ENCODE assay signal across 8 cellular contexts in the genomic region with DNA sequence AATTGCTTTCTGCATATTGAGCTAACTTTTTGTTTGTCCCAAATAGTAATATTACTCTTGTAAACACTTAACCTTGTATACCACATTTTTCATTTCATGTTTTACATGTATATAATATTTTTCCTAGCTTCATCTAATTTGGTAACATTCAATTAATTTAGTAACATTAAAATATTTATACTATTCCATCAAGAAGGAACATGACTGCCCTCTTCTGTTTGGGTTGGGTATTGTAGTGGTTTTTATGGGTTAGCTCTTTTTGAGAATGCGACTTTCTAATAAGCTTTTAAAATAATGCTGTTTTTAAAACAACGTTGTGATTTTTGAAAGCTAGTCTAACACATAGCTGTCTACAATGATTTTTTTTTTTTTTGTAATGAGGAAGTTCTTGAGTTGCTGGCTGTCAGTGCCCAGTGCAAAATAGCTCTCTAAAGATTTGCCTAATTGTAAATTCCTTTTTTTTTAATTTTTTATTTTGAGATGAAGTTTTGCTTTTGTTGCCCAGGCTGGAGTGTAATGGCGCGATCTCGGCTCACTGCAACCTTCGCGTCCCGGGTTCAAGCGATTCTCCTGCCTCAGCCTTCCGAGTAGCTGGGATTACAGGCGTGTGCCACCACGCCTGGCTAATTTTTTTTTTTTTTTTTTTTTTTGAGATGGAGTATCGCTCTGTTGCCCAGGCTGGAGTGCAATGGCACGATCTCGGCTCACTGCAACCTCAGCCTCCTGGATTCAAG. TPM values are rescaled to one million over a fixed set of nuclear protein-coding genes. Genes with fewer than 3 reads are reported as not detected.
DNase-seq lines count a peak whose midpoint lies in the region; ATAC-seq, FAIRE-seq and TF ChIP-seq lines count a peak whose summit lies in the region.
"Not testable (repeated sequence)": the region's sequence is repeated elsewhere in the genome, so short reads cannot be mapped to it uniquely, and the experiment has no call there.

No MANE protein-coding gene starts in this region.

- H3K9me3 Mint-ChIP-seq in activated CD4-positive, alpha-beta memory T cell treated with anti-CD3 and anti-CD28 coated beads, Interleukin-2, amount 10 ng/mL, durations not matched to agents 7 days and 5 days: not testable (repeated sequence)

- not testable (repeated sequence) for H3K4me3 Mint-ChIP-seq in activated CD4-positive, alpha-beta memory T cell treated with anti-CD3 and anti-CD28 coated beads, Interleukin-2, amount 10 ng/mL, durations not matched to agents 7 days and 5 days

- WGBS in psoas muscle, 3 donors: 79 to 85% (median 80%) methylated on average over 15 of the region's 15 CpGs

- H4K20me1 ChIP-seq in OCI-LY7 (ENCODE audit: insufficient read depth, low read length): peaks cover 18% of the 10 kb centered on the region; the same call in 1 of the 2 replicates
- H4K20me1 ChIP-seq in keratinocyte (ENCODE audit: control insufficient read depth, extremely low read depth, insufficient read depth, low read length): peaks cover 10% of the 10 kb centered on the region

- H3K4me1 Mint-ChIP-seq in activated CD4-positive, alpha-beta memory T cell treated with anti-CD3 and anti-CD28 coated beads, Interleukin-2, amount 10 ng/mL, durations not matched to agents 7 days and 5 days: peaks cover 69% of the 10 kb centered on the region

- peak overlapping the region; percentile 56 for H3K27ac Mint-ChIP-seq in activated CD4-positive, alpha-beta memory T cell treated with anti-CD3 and anti-CD28 coated beads, Interleukin-2, amount 10 ng/mL, durations not matched to agents 7 days and 5 days

- H3K36me3 ChIP-seq in OCI-LY7 (ENCODE audit: insufficient read depth, low read length) (peaks cover 34% of the 10 kb centered on the region; the same call in 1 of the 2 replicates), keratinocyte (ENCODE audit: control insufficient read depth in 2 of 2, extremely low read depth in 1 of 2, insufficient read depth in 2 of 2, low read length in 2 of 2) (peaks cover 13 to 37% of the 10 kb centered on the region in 2 experiments), psoas muscle (ENCODE audit: insufficient read depth in 1 of 2, low read depth in 1 of 2) (peaks cover 6 to 65% of the 10 kb centered on the region in 2 donors)

- H3K9ac ChIP-seq in keratinocyte (ENCODE audit: control insufficient read depth, extremely low read depth, insufficient read depth, low read length): not testable (repeated sequence)

- CTCF ChIA-PET in OCI-LY7 (lab: Charles Lee; ENCODE audit: unreplicated experiment): interaction anchor here (0.6 to 1.8 kb wide), 6 partner anchors 50 to 103 kb away, joined by 3 to 24 read pairs (median 4); no protein-coding TSS in a partner anchor
- CTCF ChIA-PET in activated CD4-positive, alpha-beta memory T cell treated with anti-CD3 and anti-CD28 coated beads, Interleukin-2, amount 10 ng/mL, durations not matched to agents 7 days and 5 days (lab: Charles Lee): interaction anchor here (0.7 to 8.6 kb wide), 61 partner anchors 9 to 358 kb away, joined by 3 to 318 read pairs (median 5); a partner anchor contains a TSS

- H3K4me3 ChIP-seq in GM12875 (ENCODE audit: low read depth, low read length); OCI-LY7 (ENCODE audit: low read depth, low read length, poor library complexity, severe bottlenecking); keratinocyte (ENCODE audit: control insufficient read depth in 2 of 3, extremely low read depth in 1 of 3, insufficient read depth in 2 of 3, low read depth in 1 of 3, low read length in 3 of 3); psoas muscle: not testable (repeated sequence)

- ATAC-seq in psoas muscle: not testable (repeated sequence)

- not testable (repeated sequence) for H3K4me2 ChIP-seq in OCI-LY7 (ENCODE audit: low read length); keratinocyte (ENCODE audit: control insufficient read depth, extremely low read depth, insufficient read depth, low read depth, low read length)

- H3K9me2 ChIP-seq in OCI-LY7 (ENCODE audit: insufficient read depth, low read length): not testable (repeated sequence)

- H3K36me3 Mint-ChIP-seq in activated CD4-positive, alpha-beta memory T cell treated with anti-CD3 and anti-CD28 coated beads, Interleukin-2, amount 10 ng/mL, durations not matched to agents 7 days and 5 days (ENCODE audit: low read depth): peaks cover 78% of the 10 kb centered on the region

- peak; percentile 53 for DNase-seq in Ammon's horn (ENCODE audit: low spot score)
- DNase-seq in NCI-H1417 treated with DMSO at 0.1 percent for 48 hours (lab: John Stamatoyannopoulos, UW): peak; percentile 5
- peak; percentile 66 for DNase-seq in OCI-LY7 (ENCODE audit: low spot score)
- not testable (repeated sequence) for DNase-seq in activated CD4-positive, alpha-beta memory T cell treated with anti-CD3 and anti-CD28 coated beads, Interleukin-2, amount 10 ng/mL, durations not matched to agents 7 days and 5 days; keratinocyte (ENCODE audit: low read depth, low spot score); psoas muscle
- peak; percentile 68 for DNase-seq in dedifferentiated amniotic fluid mesenchymal stem cell (ENCODE audit: extremely low spot score)

- FAIRE-seq in keratinocyte (lab: Jason Lieb, UNC): not testable (repeated sequence)

- peaks cover 11% of the 10 kb centered on the region for H3K4me1 ChIP-seq in OCI-LY7 (ENCODE audit: insufficient read depth, low read length, poor library complexity, severe bottlenecking)
- H3K4me1 ChIP-seq in keratinocyte (ENCODE audit: control insufficient read depth, extremely low read depth, insufficient read depth, low read length): not testable (repeated sequence)
- peaks cover 13% of the 10 kb centered on the region for H3K4me1 ChIP-seq in psoas muscle

- H3K9me1 ChIP-seq in keratinocyte (ENCODE audit: control insufficient read depth, extremely low read depth, insufficient read depth, low read length): not testable (repeated sequence)

- H3K9me3 ChIP-seq in OCI-LY7 (ENCODE audit: low read length); keratinocyte (ENCODE audit: control insufficient read depth, low read depth, low read length); psoas muscle: not testable (repeated sequence)

- H3K27me3 Mint-ChIP-seq in activated CD4-positive, alpha-beta memory T cell treated with anti-CD3 and anti-CD28 coated beads, Interleukin-2, amount 10 ng/mL, durations not matched to agents 7 days and 5 days: not testable (repeated sequence)

- dilution Hi-C loops in keratinocyte (cut with MboI; ENCODE audit: extremely low pct_ligation_motif_present, low sequenced_read_pairs): not testable (repeated sequence)

- POLR2A ChIA-PET in OCI-LY7 (lab: Charles Lee): interaction anchor here (0.6 to 1.4 kb wide), 13 partner anchors 9 to 360 kb away, joined by 3 to 6 read pairs (median 4); no protein-coding TSS in a partner anchor
- POLR2A ChIA-PET in activated CD4-positive, alpha-beta memory T cell treated with anti-CD3 and anti-CD28 coated beads, Interleukin-2, amount 10 ng/mL, durations not matched to agents 7 days and 5 days (lab: Charles Lee): interaction anchor here (0.6 to 3.5 kb wide), 17 partner anchors 45 to 417 kb away, joined by 3 to 43 read pairs (median 4); a partner anchor contains a TSS

- H3K27ac ChIP-seq in OCI-LY7 (ENCODE audit: low read depth, low read length, poor library complexity, severe bottlenecking); keratinocyte (ENCODE audit: control insufficient read depth, insufficient read depth, low read length); psoas muscle: not testable (repeated sequence)

- not testable (repeated sequence) for BruUV-seq in OCI-LY7 (replicated peaks; lab: Mats Ljungman, UMichigan)

- intact Hi-C loops in OCI-LY7 (cut with micrococcal nuclease; ENCODE audit: unreplicated experiment): loop anchor here (1.0 kb wide), 1 partner anchor 101 kb away; no protein-coding TSS in a partner anchor
- intact Hi-C loops in psoas muscle (cut with DNase I): not testable (repeated sequence)

- H2AFZ ChIP-seq in OCI-LY7 (ENCODE audit: low read length); keratinocyte (ENCODE audit: control insufficient read depth, low read length): not testable (repeated sequence)

- peak; percentile 43; the same call in 1 of the 2 replicates for TF ChIP-seq CTCF in GM12875 (IDR thresholded peaks at IDR 0.05; ENCODE audit: borderline replicate concordance, insufficient read depth, low read depth, low read length)
- TF ChIP-seq CTCF in OCI-LY7 (conservative IDR thresholded peaks at IDR 0.05; ENCODE audit: low read length): peak; percentile 94
- TF ChIP-seq CTCF in keratinocyte (optimal IDR thresholded peaks at IDR 0.05 in 1 of 3, IDR thresholded peaks at IDR 0.05 in 1 of 3, conservative IDR thresholded peaks at IDR 0.05 in 1 of 3; ENCODE audit: extremely low read depth in 1 of 3, insufficient read depth in 2 of 3, low read length in 3 of 3): peak in 2 of 3 experiments; percentile 39 to 41
- peak; percentile 80 for TF ChIP-seq CTCF in psoas muscle (IDR thresholded peaks at IDR 0.05)

- not testable (repeated sequence) for H3K27me3 ChIP-seq in keratinocyte (ENCODE audit: control insufficient read depth, extremely low read depth, insufficient read depth, low read length); psoas muscle (ENCODE audit: insufficient read depth in 3 of 3, low read length in 2 of 3)

- H3K79me2 ChIP-seq in OCI-LY7 (ENCODE audit: insufficient read depth, low read depth, low read length): not testable (repeated sequence)
- H3K79me2 ChIP-seq in keratinocyte (ENCODE audit: control insufficient read depth, insufficient read depth, low read length): peaks cover 88% of the 10 kb centered on the region

RNA-seq across cellular contexts. Expression of a gene that starts 4.9 kb away (rescaled TPM):
- total RNA-seq in OCI-LY7 (2014; rRNA removed; shearing (Covaris generic)): 40.3 and 56.9 TPM in 2 replicates
- 69.2 and 82.2 TPM in 2 replicates for total RNA-seq in OCI-LY7 (2022)
- total RNA-seq in activated CD4-positive, alpha-beta memory T cell treated with anti-CD3 and anti-CD28 coated beads, Interleukin-2, amount 10 ng/mL, durations not matched to agents 7 days and 5 days: 100 to 1,000 TPM; 603 to 618 TPM
- polyA plus RNA-seq in keratinocyte: 150 to 432 TPM (median 162 TPM) in 3 replicates
- polyA plus RNA-seq in keratinocyte (2011; ENCODE audit: low read depth): 131 TPM
- 254 and 350 TPM in 2 replicates for polyA plus RNA-seq in keratinocyte (2011; cell fraction: cytosol; rRNA removed)
- polyA plus RNA-seq in keratinocyte (2011; cell fraction: nucleus; rRNA removed): 71.4 and 177 TPM in 2 replicates
- 194 and 252 TPM in 2 replicates for polyA plus RNA-seq in keratinocyte (2012; ENCODE audit: low replicate concordance)
- polyA minus RNA-seq in keratinocyte: 2.4 to 28.7 TPM (median 11.3 TPM) in 3 replicates
- 19.0 TPM for polyA minus RNA-seq in keratinocyte (2011; cell fraction: cytosol; rRNA and poly(A)+ RNA removed)
- 10.9 and 22.6 TPM in 2 replicates for polyA minus RNA-seq in keratinocyte (2011; cell fraction: nucleus; rRNA and poly(A)+ RNA removed)
- total RNA-seq in psoas muscle: 100 to 1,000 TPM; 112 to 174 (median 150) TPM
- 100 to 1,000 TPM; 102 to 175 (median 138) TPM for polyA plus RNA-seq in psoas muscle

Comparison
In these comparisons a context has a peak if more than half of its experiments do, and no peak if none do; other contexts are left out.
1. CTCF ChIP-seq: peak in every context shown above with its lines; median percentile 94 in OCI-LY7; 80 in psoas muscle; 43 in GM12875; 40 in keratinocyte.